ENCODE assay signal across 19 cellular contexts in the genomic region with DNA sequence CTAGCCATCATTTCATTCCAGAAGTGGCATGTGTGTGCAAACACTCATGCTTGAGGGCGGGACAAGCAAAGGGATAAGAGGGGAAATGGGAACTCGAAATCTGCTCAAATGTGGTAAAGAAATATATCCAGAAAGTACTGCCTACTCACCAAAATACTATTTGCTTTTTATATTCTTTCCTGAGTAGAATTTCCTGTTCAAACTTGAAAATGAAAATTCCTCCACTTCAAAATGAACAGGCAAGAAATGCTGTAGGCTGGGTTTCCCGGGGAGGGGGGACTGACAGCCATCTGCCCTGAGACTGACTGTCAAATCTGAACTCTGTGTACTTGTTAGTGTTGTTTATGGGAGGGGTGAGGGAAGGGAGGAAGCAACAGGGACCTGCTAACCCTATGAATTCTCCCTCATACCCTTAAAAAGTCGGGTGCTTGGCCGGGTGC. TPM values are rescaled to one million over a fixed set of nuclear protein-coding genes. Genes with fewer than 3 reads are reported as not detected.
DNase-seq lines count a peak whose midpoint lies in the region; ATAC-seq, FAIRE-seq and TF ChIP-seq lines count a peak whose summit lies in the region.
"Had no signal": no experiment of that assay in that cellular context is flagged by ENCODE, and none has a peak within 500 bp of the region (broad histone marks: within the 10 kb centered on the region; RNA-seq: fewer than 3 reads in every experiment).

No MANE protein-coding gene starts in this region.

- H2AFZ ChIP-seq in keratinocyte (ENCODE audit: control insufficient read depth, low read length) = no peak overlapping the region

- H3K4me3 ChIP-seq in breast epithelium (no peak overlapping the region), ascending aorta (no peak overlapping the region), keratinocyte (ENCODE audit: control insufficient read depth in 2 of 3, extremely low read depth in 1 of 3, insufficient read depth in 2 of 3, low read depth in 1 of 3, low read length in 3 of 3) (no peak overlapping the region), gastrocnemius medialis (no peak overlapping the region)

- H3K36me3 Mint-ChIP-seq in MCF 10A (ENCODE audit: insufficient read depth, unreplicated experiment) = no peaks in the 10 kb centered on the region
- H3K36me3 Mint-ChIP-seq: CD14-positive monocyte had no signal

- H3K4me1 ChIP-seq in breast epithelium (no peaks in the 10 kb centered on the region), ascending aorta (peaks cover 0 to 8% of the 10 kb centered on the region in 2 donors), keratinocyte (ENCODE audit: control insufficient read depth, extremely low read depth, insufficient read depth, low read length) (peaks cover 4% of the 10 kb centered on the region), gastrocnemius medialis (no peaks in the 10 kb centered on the region)

- no peaks in the 10 kb centered on the region for H3K27me3 ChIP-seq in breast epithelium
- H3K27me3 ChIP-seq in ascending aorta = no peaks in the 10 kb centered on the region
- no peaks in the 10 kb centered on the region for H3K27me3 ChIP-seq in keratinocyte (ENCODE audit: control insufficient read depth, extremely low read depth, insufficient read depth, low read length)
- H3K27me3 ChIP-seq in gastrocnemius medialis = no peaks in the 10 kb centered on the region

- H3K79me2 ChIP-seq in keratinocyte (ENCODE audit: control insufficient read depth, insufficient read depth, low read length) = no peaks in the 10 kb centered on the region

- CTCF ChIA-PET in MCF 10A (lab: Yijun Ruan, JAX) = no interaction called here

- H3K4me2 ChIP-seq in keratinocyte (ENCODE audit: control insufficient read depth, extremely low read depth, insufficient read depth, low read depth, low read length) = peak overlapping the region; percentile 53

- no peak for TF ChIP-seq CTCF in breast epithelium (IDR thresholded peaks at IDR 0.05)
- TF ChIP-seq CTCF in MCF 10A (IDR thresholded peaks at IDR 0.05; ENCODE audit: unreplicated experiment) = no peak
- TF ChIP-seq CTCF in ascending aorta (IDR thresholded peaks at IDR 0.05) = no peak
- no peak for TF ChIP-seq CTCF in keratinocyte (optimal IDR thresholded peaks at IDR 0.05 in 1 of 3, IDR thresholded peaks at IDR 0.05 in 1 of 3, conservative IDR thresholded peaks at IDR 0.05 in 1 of 3; ENCODE audit: extremely low read depth in 1 of 3, insufficient read depth in 2 of 3, low read length in 3 of 3)
- no peak for TF ChIP-seq CTCF in gastrocnemius medialis (IDR thresholded peaks at IDR 0.05 in 4 of 5, conservative IDR thresholded peaks at IDR 0.05 in 1 of 5)

- in situ Hi-C loops in gastrocnemius medialis (cut with MboI; ENCODE audit: low sequenced_read_pairs in 4 of 4) = no loop called here

- BruUV-seq in MCF 10A (replicated peaks; lab: Mats Ljungman, UMichigan) = no TSS peak

- intact Hi-C loops in breast epithelium (cut with DNase I; ENCODE audit: low total_unique reads) = no loop called here
- intact Hi-C loops in MCF 10A (cut with micrococcal nuclease) = no loop called here
- intact Hi-C loops in ascending aorta (cut with DNase I) = no loop called here
- intact Hi-C loops in head of caudate nucleus (cut with DNase I) = no loop called here
- intact Hi-C loops in gastrocnemius medialis (cut with DNase I; ENCODE audit: low total_unique reads) = no loop called here

- H3K36me3 ChIP-seq in breast epithelium (no peaks in the 10 kb centered on the region), ascending aorta (peaks cover 3 to 4% of the 10 kb centered on the region in 2 donors), keratinocyte (ENCODE audit: control insufficient read depth in 2 of 2, extremely low read depth in 1 of 2, insufficient read depth in 2 of 2, low read length in 2 of 2) (no peaks in the 10 kb centered on the region), gastrocnemius medialis (no peaks in the 10 kb centered on the region)

- H3K9ac ChIP-seq in keratinocyte (ENCODE audit: control insufficient read depth, extremely low read depth, insufficient read depth, low read length) = no peak overlapping the region

- DNase-seq in breast epithelium (ENCODE audit: low spot score in 2 of 2) (no peak), MCF 10A (ENCODE audit: unreplicated experiment) (no peak), ascending aorta (ENCODE audit: low spot score in 2 of 2) (no peak), keratinocyte (ENCODE audit: low read depth, low spot score) (no peak), head of caudate nucleus (no peak), gastrocnemius medialis (no peak)
- DNase-seq: AML-193, COR-L47, H7, NCI-H187 treated with DMSO at 0.1 percent for 48 hours, NCI-H446, NCI-H69, SHP77 treated with DMSO at 0.1 percent for 48 hours had no signal

- no peaks in the 10 kb centered on the region for H3K9me3 ChIP-seq in breast epithelium
- H3K9me3 ChIP-seq in ascending aorta = no peaks in the 10 kb centered on the region
- no peaks in the 10 kb centered on the region for H3K9me3 ChIP-seq in keratinocyte (ENCODE audit: control insufficient read depth, low read depth, low read length)
- no peaks in the 10 kb centered on the region for H3K9me3 ChIP-seq in gastrocnemius medialis

- no peaks in the 10 kb centered on the region for H4K20me1 ChIP-seq in keratinocyte (ENCODE audit: control insufficient read depth, extremely low read depth, insufficient read depth, low read length)

- no peak overlapping the region for H3K4me3 Mint-ChIP-seq in MCF 10A (ENCODE audit: unreplicated experiment)
- H3K4me3 Mint-ChIP-seq: CD14-positive monocyte had no signal

- H3K4me1 Mint-ChIP-seq in MCF 10A (ENCODE audit: insufficient read depth, unreplicated experiment) = no peaks in the 10 kb centered on the region
- H3K4me1 Mint-ChIP-seq: CD14-positive monocyte had no signal

- H3K9me1 ChIP-seq in keratinocyte (ENCODE audit: control insufficient read depth, extremely low read depth, insufficient read depth, low read length) = no peaks in the 10 kb centered on the region

- ATAC-seq in HG02981 (IDR thresholded peaks at IDR 0.05; ENCODE audit: unreplicated experiment) (no peak), HG02610 (IDR thresholded peaks at IDR 0.05; ENCODE audit: unreplicated experiment) (no peak), gastrocnemius medialis (no peak)

- H3K27ac ChIP-seq in breast epithelium = peak overlapping the region; percentile 46 to 50
- H3K27ac ChIP-seq in ascending aorta = peak overlapping the region; percentile 59 to 71
- H3K27ac ChIP-seq in keratinocyte (ENCODE audit: control insufficient read depth, insufficient read depth, low read length) = no peak overlapping the region
- no peak overlapping the region for H3K27ac ChIP-seq in gastrocnemius medialis
- H3K27ac ChIP-seq: 22Rv1, HL-60 had no signal

- dilution Hi-C loops in keratinocyte (cut with MboI; ENCODE audit: extremely low pct_ligation_motif_present, low sequenced_read_pairs) = no loop called here

- POLR2A ChIA-PET in MCF 10A (lab: Yijun Ruan, JAX) = no interaction called here

- TF ChIP-seq POLR2A in breast epithelium (IDR thresholded peaks at IDR 0.05) (no peak), gastrocnemius medialis (IDR thresholded peaks at IDR 0.05) (no peak)

- peaks cover 37% of the 10 kb centered on the region for H3K9me3 Mint-ChIP-seq in MCF 10A (ENCODE audit: unreplicated experiment)
- H3K9me3 Mint-ChIP-seq: CD14-positive monocyte had no signal

- peak; percentile 32 for FAIRE-seq in keratinocyte (lab: Jason Lieb, UNC)
- FAIRE-seq: HTR-8/SVneo had no signal

- no peaks in the 10 kb centered on the region for H3K27me3 Mint-ChIP-seq in MCF 10A (ENCODE audit: insufficient read depth, unreplicated experiment)

- no peak overlapping the region for H3K27ac Mint-ChIP-seq in MCF 10A (ENCODE audit: low read depth, unreplicated experiment)
- H3K27ac Mint-ChIP-seq: CD14-positive monocyte had no signal

RNA-seq across cellular contexts. Expression of gene NTF3, which starts 34.6 kb away (rescaled TPM):
- total RNA-seq in breast epithelium (1 to 10 TPM in 1 of 3 donors, under 1 TPM in 1, not detected in 1; 0.88 to 1.3 TPM), MCF 10A (2022) (not detected in 2 replicates), ascending aorta (58.9 TPM), gastrocnemius medialis (under 1 TPM in 2 of 4 donors, not detected in 2; 0.18 to 0.23 TPM)
- not detected in 3 replicates for polyA plus RNA-seq in keratinocyte
- 0.79 TPM for polyA plus RNA-seq in keratinocyte (2011; ENCODE audit: low read depth)
- not detected in 2 replicates for polyA plus RNA-seq in keratinocyte (2011; cell fraction: cytosol; rRNA removed)
- polyA plus RNA-seq in keratinocyte (2011; cell fraction: nucleus; rRNA removed) = not detected in 2 replicates
- not detected in 2 replicates for polyA plus RNA-seq in keratinocyte (2012; ENCODE audit: low replicate concordance)
- polyA minus RNA-seq in keratinocyte = not detected in 3 replicates
- not detected for polyA minus RNA-seq in keratinocyte (2011; cell fraction: cytosol; rRNA and poly(A)+ RNA removed)
- polyA minus RNA-seq in keratinocyte (2011; cell fraction: nucleus; rRNA and poly(A)+ RNA removed) = not detected in 2 replicates
- polyA plus RNA-seq: CD14-positive monocyte had no signal

Comparison
In these comparisons a context has a peak if more than half of its experiments do, and no peak if none do; other contexts are left out.
1. H3K27ac ChIP-seq: peak in breast epithelium (2 of 2) and ascending aorta (2 of 2); none in keratinocyte (single experiment) and gastrocnemius medialis (0 of 4).
2. RNA of gene NTF3, which starts 34.6 kb away (total RNA-seq): 58.9 TPM in ascending aorta (single experiment); 0.88 to 1.3 TPM in breast epithelium, 0.18 to 0.23 TPM in gastrocnemius medialis and not detected in MCF 10A; every median in the first group is over 10 times any median in the second.